ENCODE assay signal across 7 cellular contexts in genomic region chr12:79934309-79935020, GRCh38. TPM values are rescaled to one million over a fixed set of nuclear protein-coding genes. Genes with fewer than 3 reads are reported as not detected.
A peak's percentile ranks its signal among the peaks of the same experiment; 100 is the strongest.
DNase-seq lines count a peak whose midpoint lies in the region; ATAC-seq, FAIRE-seq and TF ChIP-seq lines count a peak whose summit lies in the region.

No MANE protein-coding gene starts in this region.

- no peaks in the 10 kb centered on the region for H3K27me3 Mint-ChIP-seq in activated CD4-positive, alpha-beta memory T cell treated with anti-CD3 and anti-CD28 coated beads, Interleukin-2, amount 10 ng/mL, durations not matched to agents 7 days and 5 days

- no peak for TF ChIP-seq POLR2A in GM12891 (IDR thresholded peaks at IDR 0.05; ENCODE audit: low read depth, low read length)
- no peak for TF ChIP-seq POLR2A in erythroblast (IDR thresholded peaks at IDR 0.05; ENCODE audit: low read length)

- H3K27ac ChIP-seq in HEK293 (ENCODE audit: extremely low read depth, low read depth, low read length): peak overlapping the region; percentile 93

- TF ChIP-seq CTCF in HEK293 (tag by site-specific recombination; IDR thresholded peaks at IDR 0.05): no peak

- no peak for FAIRE-seq in GM12891 (lab: Jason Lieb, UNC)

- H3K4me1 ChIP-seq in HEK293 (ENCODE audit: control insufficient read depth, insufficient read depth, low read length): peaks cover 5% of the 10 kb centered on the region

- peak overlapping the region; percentile 87 for H3K4me3 Mint-ChIP-seq in activated CD4-positive, alpha-beta memory T cell treated with anti-CD3 and anti-CD28 coated beads, Interleukin-2, amount 10 ng/mL, durations not matched to agents 7 days and 5 days

- H3K4me3 ChIP-seq in HEK293 (ENCODE audit: low read depth, low read length): peak overlapping the region; percentile 76

- no peaks in the 10 kb centered on the region for H3K36me3 ChIP-seq in HEK293 (ENCODE audit: control insufficient read depth in 2 of 2, insufficient read depth in 1 of 2, low read length in 2 of 2)

- H3K4me1 Mint-ChIP-seq in activated CD4-positive, alpha-beta memory T cell treated with anti-CD3 and anti-CD28 coated beads, Interleukin-2, amount 10 ng/mL, durations not matched to agents 7 days and 5 days: peaks cover 43% of the 10 kb centered on the region

- H3K9me3 ChIP-seq in HEK293 (ENCODE audit: control insufficient read depth, insufficient read depth, low read depth, low read length): no peaks in the 10 kb centered on the region

- ATAC-seq in stimulated activated naive CD8-positive, alpha-beta T cell treated with anti-CD3 and anti-CD28 coated beads, Interleukin-15, Interleukin-2, amounts not matched to agents 100 U/mL and 50 U/mL, for 24 hours: peak; percentile 30

- peak overlapping the region; percentile 90 for H3K27ac Mint-ChIP-seq in activated CD4-positive, alpha-beta memory T cell treated with anti-CD3 and anti-CD28 coated beads, Interleukin-2, amount 10 ng/mL, durations not matched to agents 7 days and 5 days

- peaks cover 19% of the 10 kb centered on the region for H3K36me3 Mint-ChIP-seq in activated CD4-positive, alpha-beta memory T cell treated with anti-CD3 and anti-CD28 coated beads, Interleukin-2, amount 10 ng/mL, durations not matched to agents 7 days and 5 days (ENCODE audit: low read depth)

- CTCF ChIA-PET in HEK293 (lab: Yijun Ruan, JAX): interaction anchor here (0.6 to 1.0 kb wide), 3 partner anchors 86 to 514 kb away, joined by 3 read pairs; no protein-coding TSS in a partner anchor
- CTCF ChIA-PET in activated CD4-positive, alpha-beta memory T cell treated with anti-CD3 and anti-CD28 coated beads, Interleukin-2, amount 10 ng/mL, durations not matched to agents 7 days and 5 days (lab: Charles Lee): interaction anchor here (1.0 to 1.1 kb wide), 2 partner anchors 48 to 253 kb away, joined by 3 read pairs; no protein-coding TSS in a partner anchor

- DNase-seq in GM12891 (ENCODE audit: insufficient read length, low spot score) (no peak), NCI-H1105 (lab: John Stamatoyannopoulos, UW) (peak; percentile 48), erythroblast (lab: John Stamatoyannopoulos, UW) (peak; percentile 76 to 86), myocyte (ENCODE audit: low read depth) (peak; percentile 53)
- DNase-seq in activated CD4-positive, alpha-beta memory T cell treated with anti-CD3 and anti-CD28 coated beads, Interleukin-2, amount 10 ng/mL, durations not matched to agents 7 days and 5 days: peak; percentile 56
- DNase-seq in stimulated activated naive CD8-positive, alpha-beta T cell treated with anti-CD3 and anti-CD28 coated beads, Interleukin-15, Interleukin-2, amounts not matched to agents 100 U/mL and 50 U/mL, for 24 hours: peak; percentile 64

- POLR2A ChIA-PET in HEK293 (lab: Yijun Ruan, JAX): interaction anchor here (1.1 to 1.6 kb wide), 2 partner anchors 9 to 254 kb away, joined by 3 read pairs; no protein-coding TSS in a partner anchor
- POLR2A ChIA-PET in activated CD4-positive, alpha-beta memory T cell treated with anti-CD3 and anti-CD28 coated beads, Interleukin-2, amount 10 ng/mL, durations not matched to agents 7 days and 5 days (lab: Charles Lee): interaction anchor here (0.7 to 4.2 kb wide), 10 partner anchors 8 to 162 kb away, joined by 3 to 24 read pairs (median 4); no protein-coding TSS in a partner anchor

- H3K9me3 Mint-ChIP-seq in activated CD4-positive, alpha-beta memory T cell treated with anti-CD3 and anti-CD28 coated beads, Interleukin-2, amount 10 ng/mL, durations not matched to agents 7 days and 5 days: no peaks in the 10 kb centered on the region

TF ChIP-seq in GM12891, 5 proteins besides CTCF, POLR2A, EP300 and RAD21:
- TF ChIP-seq TAF1 (IDR thresholded peaks at IDR 0.05; ENCODE audit: low read depth, low read length) (no peak), PAX5 (IDR thresholded peaks at IDR 0.05; ENCODE audit: insufficient read depth, low read length, severe bottlenecking) (peak; percentile 41)

TF ChIP-seq in HEK293, 187 proteins besides CTCF, POLR2A, EP300 and RAD21 (continues in another document):
- TF ChIP-seq HOXA7 (CRISPR knock-in tag; IDR thresholded peaks at IDR 0.05; ENCODE audit: borderline replicate concordance) (no peak), ZNF223 (tag by site-specific recombination; IDR thresholded peaks at IDR 0.05) (no peak), ZBTB48 (tag by site-specific recombination; IDR thresholded peaks at IDR 0.05) (no peak; the same call in none of the 2 replicates), ZNF202 (tag by site-specific recombination; IDR thresholded peaks at IDR 0.05; ENCODE audit: borderline replicate concordance) (peak; percentile 67), INSM2 (tag by site-specific recombination; IDR thresholded peaks at IDR 0.05) (no peak), ZNF121 (tag by site-specific recombination; IDR thresholded peaks at IDR 0.05) (peak; percentile 66; the same call in 1 of the 2 replicates), BCL11A (tag by site-specific recombination; IDR thresholded peaks at IDR 0.05; ENCODE audit: low read depth) (no peak), YY1 (tag by site-specific recombination; IDR thresholded peaks at IDR 0.05) (peak; percentile 85), ZNF138 (tag by site-specific recombination; IDR thresholded peaks at IDR 0.05; ENCODE audit: borderline replicate concordance) (no peak), MZF1 (tag by site-specific recombination; IDR thresholded peaks at IDR 0.05; ENCODE audit: borderline replicate concordance) (peak; percentile 43; the same call in 1 of the 2 replicates), ZNF501 (tag by site-specific recombination; IDR thresholded peaks at IDR 0.05) (peak; percentile 78), ZFP37 (tag by site-specific recombination; IDR thresholded peaks at IDR 0.05) (peak; percentile 32)
- TF ChIP-seq, protein P1, sequence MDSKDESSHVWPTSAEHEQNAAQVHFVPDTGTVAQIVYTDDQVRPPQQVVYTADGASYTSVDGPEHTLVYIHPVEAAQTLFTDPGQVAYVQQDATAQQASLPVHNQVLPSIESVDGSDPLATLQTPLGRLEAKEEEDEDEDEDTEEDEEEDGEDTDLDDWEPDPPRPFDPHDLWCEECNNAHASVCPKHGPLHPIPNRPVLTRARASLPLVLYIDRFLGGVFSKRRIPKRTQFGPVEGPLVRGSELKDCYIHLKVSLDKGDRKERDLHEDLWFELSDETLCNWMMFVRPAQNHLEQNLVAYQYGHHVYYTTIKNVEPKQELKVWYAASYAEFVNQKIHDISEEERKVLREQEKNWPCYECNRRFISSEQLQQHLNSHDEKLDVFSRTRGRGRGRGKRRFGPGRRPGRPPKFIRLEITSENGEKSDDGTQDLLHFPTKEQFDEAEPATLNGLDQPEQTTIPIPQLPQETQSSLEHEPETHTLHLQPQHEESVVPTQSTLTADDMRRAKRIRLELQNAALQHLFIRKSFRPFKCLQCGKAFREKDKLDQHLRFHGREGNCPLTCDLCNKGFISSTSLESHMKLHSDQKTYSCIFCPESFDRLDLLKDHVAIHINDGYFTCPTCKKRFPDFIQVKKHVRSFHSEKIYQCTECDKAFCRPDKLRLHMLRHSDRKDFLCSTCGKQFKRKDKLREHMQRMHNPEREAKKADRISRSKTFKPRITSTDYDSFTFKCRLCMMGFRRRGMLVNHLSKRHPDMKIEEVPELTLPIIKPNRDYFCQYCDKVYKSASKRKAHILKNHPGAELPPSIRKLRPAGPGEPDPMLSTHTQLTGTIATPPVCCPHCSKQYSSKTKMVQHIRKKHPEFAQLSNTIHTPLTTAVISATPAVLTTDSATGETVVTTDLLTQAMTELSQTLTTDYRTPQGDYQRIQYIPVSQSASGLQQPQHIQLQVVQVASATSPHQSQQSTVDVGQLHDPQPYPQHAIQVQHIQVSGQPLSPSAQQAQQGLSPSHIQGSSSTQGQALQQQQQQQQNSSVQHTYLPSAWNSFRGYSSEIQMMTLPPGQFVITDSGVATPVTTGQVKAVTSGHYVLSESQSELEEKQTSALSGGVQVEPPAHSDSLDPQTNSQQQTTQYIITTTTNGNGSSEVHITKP (tag by site-specific recombination; IDR thresholded peaks at IDR 0.05): peak; percentile 89
- TF ChIP-seq, protein P2, sequence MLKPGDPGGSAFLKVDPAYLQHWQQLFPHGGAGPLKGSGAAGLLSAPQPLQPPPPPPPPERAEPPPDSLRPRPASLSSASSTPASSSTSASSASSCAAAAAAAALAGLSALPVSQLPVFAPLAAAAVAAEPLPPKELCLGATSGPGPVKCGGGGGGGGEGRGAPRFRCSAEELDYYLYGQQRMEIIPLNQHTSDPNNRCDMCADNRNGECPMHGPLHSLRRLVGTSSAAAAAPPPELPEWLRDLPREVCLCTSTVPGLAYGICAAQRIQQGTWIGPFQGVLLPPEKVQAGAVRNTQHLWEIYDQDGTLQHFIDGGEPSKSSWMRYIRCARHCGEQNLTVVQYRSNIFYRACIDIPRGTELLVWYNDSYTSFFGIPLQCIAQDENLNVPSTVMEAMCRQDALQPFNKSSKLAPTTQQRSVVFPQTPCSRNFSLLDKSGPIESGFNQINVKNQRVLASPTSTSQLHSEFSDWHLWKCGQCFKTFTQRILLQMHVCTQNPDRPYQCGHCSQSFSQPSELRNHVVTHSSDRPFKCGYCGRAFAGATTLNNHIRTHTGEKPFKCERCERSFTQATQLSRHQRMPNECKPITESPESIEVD (tag by site-specific recombination; IDR thresholded peaks at IDR 0.05): no peak

RNA-seq across cellular contexts. Expression of gene PPP1R12A, which starts 0.4 kb away (rescaled TPM):
- 27.2 TPM for polyA plus RNA-seq in GM12891 (2012; ENCODE audit: low read depth, missing spikeins)
- 100 to 1,000 TPM; 114 to 115 TPM for total RNA-seq in activated CD4-positive, alpha-beta memory T cell treated with anti-CD3 and anti-CD28 coated beads, Interleukin-2, amount 10 ng/mL, durations not matched to agents 7 days and 5 days
- 67.1 and 100 TPM in 2 replicates for total RNA-seq in myocyte
- polyA plus RNA-seq in myocyte (2012): 29.8 TPM
